15 cellular contexts compared by ENCODE assay signal in genomic region chr12:102543494-102543893, GRCh38.
DNase-seq lines count a peak whose midpoint lies in the region; ATAC-seq, FAIRE-seq and TF ChIP-seq lines count a peak whose summit lies in the region.
"Had no signal": no experiment of that assay in that cellular context is flagged by ENCODE, and none has a peak within 500 bp of the region (broad histone marks: within the 10 kb centered on the region; RNA-seq: fewer than 3 reads in every experiment).

No MANE protein-coding gene starts in this region.

- peaks cover 10% of the 10 kb centered on the region for H3K27me3 Mint-ChIP-seq in activated naive CD8-positive, alpha-beta T cell treated with anti-CD3 and anti-CD28 coated beads, Interleukin-2, amount 50 U/mL, for 24 hours
- H3K27me3 Mint-ChIP-seq in activated naive CD8-positive, alpha-beta T cell treated with anti-CD3 and anti-CD28 coated beads for 36 hours: peaks cover 26% of the 10 kb centered on the region
- peaks cover 2% of the 10 kb centered on the region for H3K27me3 Mint-ChIP-seq in endothelial cell (ENCODE audit: unreplicated experiment)

- H3K4me1 ChIP-seq in vagina (no peaks in the 10 kb centered on the region), PC-9 (replicated peaks; ENCODE audit: insufficient read depth) (peaks cover 20% of the 10 kb centered on the region)
- H3K4me1 ChIP-seq: pancreas had no signal

- TF ChIP-seq CTCF in endothelial cell (IDR thresholded peaks at IDR 0.05; ENCODE audit: unreplicated experiment) (peak; percentile 15), vagina (IDR thresholded peaks at IDR 0.05) (no peak), PC-9 (conservative IDR thresholded peaks at IDR 0.05) (no peak)

- no peak overlapping the region for H3K4me3 Mint-ChIP-seq in activated naive CD8-positive, alpha-beta T cell treated with anti-CD3 and anti-CD28 coated beads, Interleukin-2, amount 50 U/mL, for 24 hours
- no peak overlapping the region for H3K4me3 Mint-ChIP-seq in activated naive CD8-positive, alpha-beta T cell treated with anti-CD3 and anti-CD28 coated beads for 36 hours
- H3K4me3 Mint-ChIP-seq in endothelial cell (ENCODE audit: unreplicated experiment): no peak overlapping the region
- H3K4me3 Mint-ChIP-seq: CD4-positive, alpha-beta T cell; type B pancreatic cell had no signal

- H3K9me3 Mint-ChIP-seq in activated naive CD8-positive, alpha-beta T cell treated with anti-CD3 and anti-CD28 coated beads, Interleukin-2, amount 50 U/mL, for 24 hours: no peaks in the 10 kb centered on the region
- H3K9me3 Mint-ChIP-seq in activated naive CD8-positive, alpha-beta T cell treated with anti-CD3 and anti-CD28 coated beads for 36 hours: no peaks in the 10 kb centered on the region
- H3K9me3 Mint-ChIP-seq in endothelial cell (ENCODE audit: unreplicated experiment): no peaks in the 10 kb centered on the region
- H3K9me3 Mint-ChIP-seq: CD4-positive, alpha-beta T cell had no signal

- H3K9me2 ChIP-seq in PC-9 (ENCODE audit: insufficient read depth): no peaks in the 10 kb centered on the region

- H3K36me3 ChIP-seq in vagina (no peaks in the 10 kb centered on the region), PC-9 (ENCODE audit: low read depth) (no peaks in the 10 kb centered on the region)
- H3K36me3 ChIP-seq: pancreas had no signal

- TF ChIP-seq POLR2A in vagina (IDR thresholded peaks at IDR 0.05): no peak

- H3K27ac ChIP-seq in vagina (peak overlapping the region; percentile 46), PC-9 (no peak overlapping the region)
- H3K27ac ChIP-seq: KMS-11, pancreas had no signal

- no peak overlapping the region for H2AFZ ChIP-seq in PC-9

- no peak overlapping the region for H3K4me3 ChIP-seq in vagina
- H3K4me3 ChIP-seq in PC-9: no peak overlapping the region
- H3K4me3 ChIP-seq: pancreas had no signal

- no peak overlapping the region for H3K4me2 ChIP-seq in PC-9
- H3K4me2 ChIP-seq: KMS-11 had no signal

- no peaks in the 10 kb centered on the region for H3K79me2 ChIP-seq in PC-9 (ENCODE audit: low read depth)

- H3K4me1 Mint-ChIP-seq in activated naive CD8-positive, alpha-beta T cell treated with anti-CD3 and anti-CD28 coated beads, Interleukin-2, amount 50 U/mL, for 24 hours: no peaks in the 10 kb centered on the region
- H3K4me1 Mint-ChIP-seq in activated naive CD8-positive, alpha-beta T cell treated with anti-CD3 and anti-CD28 coated beads for 36 hours: no peaks in the 10 kb centered on the region
- no peaks in the 10 kb centered on the region for H3K4me1 Mint-ChIP-seq in endothelial cell (ENCODE audit: unreplicated experiment)

- peaks cover 14% of the 10 kb centered on the region; the same call in 1 of the 2 replicates for H3F3A ChIP-seq in PC-9 (ENCODE audit: insufficient read depth, low read depth)

- DNase-seq in activated naive CD8-positive, alpha-beta T cell treated with anti-CD3 and anti-CD28 coated beads, Interleukin-2, amount 50 U/mL, for 24 hours: peak; percentile 4
- no peak for DNase-seq in activated naive CD8-positive, alpha-beta T cell treated with anti-CD3 and anti-CD28 coated beads for 36 hours
- peak; percentile 23 for DNase-seq in LHCN-M2 (ENCODE audit: low read depth)
- no peak for DNase-seq in endothelial cell (ENCODE audit: low spot score)
- DNase-seq in vagina (ENCODE audit: extremely low spot score in 2 of 2): no peak
- DNase-seq in GM19239 (ENCODE audit: insufficient read length, low spot score): no peak
- DNase-seq in T-helper 9 cell: no peak
- DNase-seq in PC-9: no peak
- DNase-seq: activated T-cell treated with anti-CD3 and anti-CD28 coated beads, Interleukin-2, amount 50 U/mL, for 1 hour; CD4-positive, alpha-beta T cell; NCI-H524 treated with DMSO at 0.1 percent for 48 hours; pancreas had no signal

- intact Hi-C loops in vagina (cut with DNase I): no loop called here
- intact Hi-C loops in PC-9 (cut with micrococcal nuclease; ENCODE audit: unreplicated experiment): no loop called here

- ATAC-seq in activated naive CD8-positive, alpha-beta T cell treated with anti-CD3 and anti-CD28 coated beads, Interleukin-2, amount 50 U/mL, for 24 hours: no peak
- ATAC-seq: pancreas had no signal

- H3K36me3 Mint-ChIP-seq in activated naive CD8-positive, alpha-beta T cell treated with anti-CD3 and anti-CD28 coated beads, Interleukin-2, amount 50 U/mL, for 24 hours (ENCODE audit: low read depth): no peaks in the 10 kb centered on the region
- no peaks in the 10 kb centered on the region for H3K36me3 Mint-ChIP-seq in activated naive CD8-positive, alpha-beta T cell treated with anti-CD3 and anti-CD28 coated beads for 36 hours
- no peaks in the 10 kb centered on the region for H3K36me3 Mint-ChIP-seq in endothelial cell (ENCODE audit: low read depth, unreplicated experiment)
- H3K36me3 Mint-ChIP-seq: type B pancreatic cell had no signal

- POLR2A ChIA-PET in PC-9 (lab: Charles Lee; ENCODE audit: unreplicated experiment): no interaction called here

- H4K20me1 ChIP-seq in PC-9 (ENCODE audit: insufficient read depth): no peaks in the 10 kb centered on the region

- BruUV-seq in PC-9 (replicated peaks; lab: Mats Ljungman, UMichigan): no TSS peak

- CTCF ChIA-PET in PC-9 (lab: Charles Lee): interaction anchor here (0.6 kb wide), 1 partner anchor 23 kb away, joined by 6 read pairs; no protein-coding TSS in a partner anchor

- no peak for FAIRE-seq in GM19239 (lab: Jason Lieb, UNC)
- FAIRE-seq: GM18507, pancreas had no signal

- no peaks in the 10 kb centered on the region for H3K9me3 ChIP-seq in vagina
- no peaks in the 10 kb centered on the region for H3K9me3 ChIP-seq in PC-9 (ENCODE audit: insufficient read depth, low read depth)
- H3K9me3 ChIP-seq: pancreas had no signal

- no peak overlapping the region for H3K27ac Mint-ChIP-seq in activated naive CD8-positive, alpha-beta T cell treated with anti-CD3 and anti-CD28 coated beads, Interleukin-2, amount 50 U/mL, for 24 hours
- H3K27ac Mint-ChIP-seq in activated naive CD8-positive, alpha-beta T cell treated with anti-CD3 and anti-CD28 coated beads for 36 hours: no peak overlapping the region
- H3K27ac Mint-ChIP-seq in endothelial cell (ENCODE audit: unreplicated experiment): no peak overlapping the region
- H3K27ac Mint-ChIP-seq: CD4-positive, alpha-beta T cell; type B pancreatic cell had no signal

- H3K27me3 ChIP-seq in vagina (no peaks in the 10 kb centered on the region), PC-9 (ENCODE audit: insufficient read depth, low read depth) (no peaks in the 10 kb centered on the region)
- H3K27me3 ChIP-seq: pancreas had no signal

Comparison
In these comparisons a context has a peak if more than half of its experiments do, and no peak if none do; other contexts are left out.
1. DNase-seq: peak in activated naive CD8-positive, alpha-beta T cell treated with anti-CD3 and anti-CD28 coated beads, Interleukin-2, amount 50 U/mL, for 24 hours (single experiment) and LHCN-M2 (single experiment); none in activated naive CD8-positive, alpha-beta T cell treated with anti-CD3 and anti-CD28 coated beads for 36 hours (single experiment), endothelial cell (single experiment), vagina (0 of 2), GM19239 (single experiment), T-helper 9 cell (single experiment) and PC-9 (0 of 2).